Comparison of ENCODE assay signal across 8 cellular contexts in the genomic region with DNA sequence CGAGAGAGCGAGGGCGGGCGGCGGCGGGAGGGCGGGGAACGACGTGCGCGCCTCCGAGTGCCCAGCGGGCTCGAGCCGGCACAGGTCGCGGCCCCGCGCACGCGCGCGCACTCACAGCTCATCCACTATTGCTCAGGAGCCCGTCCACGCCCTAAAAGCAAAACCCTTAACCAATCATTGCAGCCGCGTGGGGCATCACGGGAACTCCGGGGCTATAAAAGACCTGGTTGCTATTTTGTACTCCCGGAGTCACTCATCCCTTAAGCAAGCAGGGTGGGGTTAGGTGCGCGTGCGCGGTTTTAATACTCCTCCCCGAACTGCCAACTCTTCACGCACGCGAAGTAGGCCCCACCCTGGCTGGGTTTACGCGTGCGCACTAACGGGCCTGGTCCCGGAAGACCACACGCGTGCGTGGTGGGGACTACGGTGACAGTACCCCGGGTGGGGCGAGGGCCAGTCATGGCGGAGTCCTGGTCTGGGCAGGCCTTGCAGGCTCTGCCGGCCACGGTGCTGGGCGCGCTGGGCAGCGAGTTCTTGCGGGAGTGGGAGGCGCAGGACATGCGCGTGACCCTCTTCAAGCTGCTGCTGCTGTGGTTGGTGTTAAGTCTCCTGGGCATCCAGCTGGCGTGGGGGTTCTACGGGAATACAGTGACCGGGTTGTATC. TPM values are rescaled to one million over a fixed set of nuclear protein-coding genes. Genes with fewer than 3 reads are reported as not detected.
DNase-seq lines count a peak whose midpoint lies in the region; ATAC-seq and TF ChIP-seq lines count a peak whose summit lies in the region.

A gene (minus strand): TSS at position 9 of the 664 bp plus-strand sequence. CDS start 36,387 bp downstream, outside the sequence.
A gene with protein sequence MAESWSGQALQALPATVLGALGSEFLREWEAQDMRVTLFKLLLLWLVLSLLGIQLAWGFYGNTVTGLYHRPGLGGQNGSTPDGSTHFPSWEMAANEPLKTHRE (plus strand): TSS at position 456 of the 664 bp plus-strand sequence. CDS start 4 bp downstream, at position 460.

- no peaks in the 10 kb centered on the region for H3K27me3 Mint-ChIP-seq in natural killer cell treated with Interleukin-12 subunit alpha and Interleukin-12 subunit beta and Interleukin-15 and Interleukin-18, amount 100 ng/mL, for 72 hours

- H3K4me3 ChIP-seq in H7 (ENCODE audit: insufficient read depth, low read depth, low read length) (peak within 1 kb of the TSS; percentile 85), fibroblast of pulmonary artery (replicated peaks; ENCODE audit: low read depth, low read length) (peak within 1 kb of the TSS; percentile 91)

- H3K27me3 ChIP-seq in H7 (ENCODE audit: control insufficient read depth, insufficient read depth, low read length): no peaks in the 10 kb centered on the region

- H3K4me3 Mint-ChIP-seq in natural killer cell treated with Interleukin-12 subunit alpha and Interleukin-12 subunit beta and Interleukin-15 and Interleukin-18, amount 100 ng/mL, for 72 hours: peak within 1 kb of the TSS; percentile 97

- peak; percentile 99 for DNase-seq in ELF-1 (ENCODE audit: low read depth, low spot score)
- DNase-seq in H7: peak; percentile 98
- DNase-seq in M059J (ENCODE audit: low read depth): peak; percentile 99
- peak; percentile 99 for DNase-seq in SHP77 (lab: John Stamatoyannopoulos, UW)
- peak; percentile 97 for DNase-seq in activated effector memory CD4-positive, alpha-beta T cell treated with Interleukin-2 at 50 U/mL for 16 hours
- peak; percentile 100 for DNase-seq in fibroblast of pulmonary artery (ENCODE audit: low read depth)
- DNase-seq in natural killer cell treated with Interleukin-12 subunit alpha and Interleukin-12 subunit beta and Interleukin-15 and Interleukin-18, amount 100 ng/mL, for 72 hours (ENCODE audit: low spot score): peak; percentile 99
- DNase-seq in stimulated activated naive CD8-positive, alpha-beta T cell treated with anti-CD3 and anti-CD28 coated beads, Interleukin-15, Interleukin-2, amounts not matched to agents 100 U/mL and 50 U/mL, for 24 hours: peak; percentile 99

- no peaks in the 10 kb centered on the region for H3K9me3 Mint-ChIP-seq in natural killer cell treated with Interleukin-12 subunit alpha and Interleukin-12 subunit beta and Interleukin-15 and Interleukin-18, amount 100 ng/mL, for 72 hours

- TF ChIP-seq CTCF in fibroblast of pulmonary artery (IDR thresholded peaks at IDR 0.05; ENCODE audit: low read length, missing control alignments): no peak

- H3K27ac Mint-ChIP-seq in natural killer cell treated with Interleukin-12 subunit alpha and Interleukin-12 subunit beta and Interleukin-15 and Interleukin-18, amount 100 ng/mL, for 72 hours: peak within 1 kb of the TSS; percentile 93

- H3K4me1 Mint-ChIP-seq in natural killer cell treated with Interleukin-12 subunit alpha and Interleukin-12 subunit beta and Interleukin-15 and Interleukin-18, amount 100 ng/mL, for 72 hours (ENCODE audit: low read depth in 2 of 2): peaks cover 56 to 57% of the 10 kb centered on the region in 2 donors

- ATAC-seq in natural killer cell treated with Interleukin-12 subunit alpha and Interleukin-12 subunit beta and Interleukin-15 and Interleukin-18, amount 100 ng/mL, for 72 hours: peak; percentile 91 to 95
- ATAC-seq in stimulated activated naive CD8-positive, alpha-beta T cell treated with anti-CD3 and anti-CD28 coated beads, Interleukin-15, Interleukin-2, amounts not matched to agents 100 U/mL and 50 U/mL, for 24 hours: peak; percentile 86

- peaks cover 11% of the 10 kb centered on the region for H3K36me3 Mint-ChIP-seq in natural killer cell treated with Interleukin-12 subunit alpha and Interleukin-12 subunit beta and Interleukin-15 and Interleukin-18, amount 100 ng/mL, for 72 hours

- H3K36me3 ChIP-seq in H7 (replicated peaks; ENCODE audit: control insufficient read depth, insufficient read depth, low read length): peaks cover 4% of the 10 kb centered on the region; the same call in 1 of the 2 replicates

RNA-seq across cellular contexts. Expression of the first gene that starts in this region (rescaled TPM):
- 377 and 386 TPM in 2 replicates for total RNA-seq in H7 (2014; rRNA removed; shearing (Covaris generic))
- total RNA-seq in M059J (2014; rRNA removed; shearing (Covaris generic)): 398 and 500 TPM in 2 replicates
- 100 to 1,000 TPM; 436 to 448 TPM for total RNA-seq in natural killer cell treated with Interleukin-12 subunit alpha and Interleukin-12 subunit beta and Interleukin-15 and Interleukin-18, amount 100 ng/mL, for 72 hours

RNA-seq across cellular contexts. Expression of the second gene that starts in this region (rescaled TPM):
- 5.8 and 10.9 TPM in 2 replicates for total RNA-seq in H7 (2014; rRNA removed; shearing (Covaris generic))
- total RNA-seq in M059J (2014; rRNA removed; shearing (Covaris generic)): 22.4 and 27.3 TPM in 2 replicates
- 10 to 100 TPM; 20.5 to 21.1 TPM for total RNA-seq in natural killer cell treated with Interleukin-12 subunit alpha and Interleukin-12 subunit beta and Interleukin-15 and Interleukin-18, amount 100 ng/mL, for 72 hours

Comparison
In these comparisons a context has a peak if more than half of its experiments do, and no peak if none do; other contexts are left out.
1. Peak in every context shown above with its lines: DNase-seq, ATAC-seq and H3K4me3 ChIP-seq.